ENCODE assay signal across 1 cellular context in genomic region chr10:69861251-69862240, GRCh38.
TF ChIP-seq lines count a peak whose summit lies in the region.

No MANE protein-coding gene starts in this region.

TF ChIP-seq in K562, 482 proteins besides CTCF, POLR2A, EP300 and RAD21 (continued from another document and continues in another):
- TF ChIP-seq ZBTB11 (CRISPR knock-in tag; IDR thresholded peaks at IDR 0.05): no peak
- no peak for TF ChIP-seq ZNF3 (CRISPR knock-in tag; IDR thresholded peaks at IDR 0.05)
- TF ChIP-seq SNIP1 (IDR thresholded peaks at IDR 0.05; ENCODE audit: low read depth): no peak
- no peak for TF ChIP-seq ZNF584 (CRISPR knock-in tag; IDR thresholded peaks at IDR 0.05; ENCODE audit: low read depth)
- no peak for TF ChIP-seq MLX (CRISPR knock-in tag; conservative IDR thresholded peaks at IDR 0.05)
- no peak for TF ChIP-seq RBM34 (IDR thresholded peaks at IDR 0.05; ENCODE audit: borderline replicate concordance, insufficient read depth, low read length)
- no peak for TF ChIP-seq ZNF699 (CRISPR knock-in tag; IDR thresholded peaks at IDR 0.05; ENCODE audit: insufficient replicate concordance)
- no peak for TF ChIP-seq TAF7 (tag; IDR thresholded peaks at IDR 0.05)
- no peak for TF ChIP-seq ZNF551 (CRISPR knock-in tag; IDR thresholded peaks at IDR 0.05)
- TF ChIP-seq CXXC5 (CRISPR knock-in tag; IDR thresholded peaks at IDR 0.05): no peak
- TF ChIP-seq, protein P1, sequence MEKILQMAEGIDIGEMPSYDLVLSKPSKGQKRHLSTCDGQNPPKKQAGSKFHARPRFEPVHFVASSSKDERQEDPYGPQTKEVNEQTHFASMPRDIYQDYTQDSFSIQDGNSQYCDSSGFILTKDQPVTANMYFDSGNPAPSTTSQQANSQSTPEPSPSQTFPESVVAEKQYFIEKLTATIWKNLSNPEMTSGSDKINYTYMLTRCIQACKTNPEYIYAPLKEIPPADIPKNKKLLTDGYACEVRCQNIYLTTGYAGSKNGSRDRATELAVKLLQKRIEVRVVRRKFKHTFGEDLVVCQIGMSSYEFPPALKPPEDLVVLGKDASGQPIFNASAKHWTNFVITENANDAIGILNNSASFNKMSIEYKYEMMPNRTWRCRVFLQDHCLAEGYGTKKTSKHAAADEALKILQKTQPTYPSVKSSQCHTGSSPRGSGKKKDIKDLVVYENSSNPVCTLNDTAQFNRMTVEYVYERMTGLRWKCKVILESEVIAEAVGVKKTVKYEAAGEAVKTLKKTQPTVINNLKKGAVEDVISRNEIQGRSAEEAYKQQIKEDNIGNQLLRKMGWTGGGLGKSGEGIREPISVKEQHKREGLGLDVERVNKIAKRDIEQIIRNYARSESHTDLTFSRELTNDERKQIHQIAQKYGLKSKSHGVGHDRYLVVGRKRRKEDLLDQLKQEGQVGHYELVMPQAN (IDR thresholded peaks at IDR 0.05; ENCODE audit: borderline replicate concordance): no peak
- no peak for TF ChIP-seq SMAD1 (IDR thresholded peaks at IDR 0.05; ENCODE audit: low read depth, low read length, partially characterized antibody)
- no peak for TF ChIP-seq ZNF431 (CRISPR knock-in tag; IDR thresholded peaks at IDR 0.05)
- 0 out of 4 replicates have a peak, but pooled peaks of 1 of the 2 experiments have one; percentile 11 for TF ChIP-seq HDAC1 (IDR thresholded peaks at IDR 0.05)
- peak; percentile 86 for TF ChIP-seq JUND (IDR thresholded peaks at IDR 0.05; ENCODE audit: borderline replicate concordance, low read depth, low read length)
- peak; percentile 93; the same call in 2 of the 3 replicates for TF ChIP-seq JUND (tag; IDR thresholded peaks at IDR 0.05; ENCODE audit: borderline replicate concordance, low read depth, low read length)
- TF ChIP-seq CHD2 (IDR thresholded peaks at IDR 0.05; ENCODE audit: low read depth, low read length): no peak
- no peak for TF ChIP-seq LEF1 (IDR thresholded peaks at IDR 0.05)
- TF ChIP-seq HIVEP1 (CRISPR knock-in tag; IDR thresholded peaks at IDR 0.05): no peak
- no peak for TF ChIP-seq ZZZ3 (IDR thresholded peaks at IDR 0.05)
- no peak for TF ChIP-seq HEY1 (CRISPR knock-in tag; IDR thresholded peaks at IDR 0.05; ENCODE audit: borderline replicate concordance)
- no peak for TF ChIP-seq NFE2L1 (tag; IDR thresholded peaks at IDR 0.05; ENCODE audit: borderline replicate concordance, low read depth)
- TF ChIP-seq ZNF239 (CRISPR knock-in tag; IDR thresholded peaks at IDR 0.05): no peak
- TF ChIP-seq ZNF444 (CRISPR knock-in tag; IDR thresholded peaks at IDR 0.05): no peak
- no peak for TF ChIP-seq KLF13 (tag; IDR thresholded peaks at IDR 0.05; ENCODE audit: borderline replicate concordance, low read depth)
- peak; percentile 30; the same call in 1 of the 2 replicates for TF ChIP-seq MAFG (tag; conservative IDR thresholded peaks at IDR 0.05)
- TF ChIP-seq ZNF232 (CRISPR knock-in tag; IDR thresholded peaks at IDR 0.05): no peak
- TF ChIP-seq, protein P2, sequence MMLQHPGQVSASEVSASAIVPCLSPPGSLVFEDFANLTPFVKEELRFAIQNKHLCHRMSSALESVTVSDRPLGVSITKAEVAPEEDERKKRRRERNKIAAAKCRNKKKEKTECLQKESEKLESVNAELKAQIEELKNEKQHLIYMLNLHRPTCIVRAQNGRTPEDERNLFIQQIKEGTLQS (IDR thresholded peaks at IDR 0.05): peak; percentile 79
- TF ChIP-seq, protein P2 (CRISPR knock-in tag; conservative IDR thresholded peaks at IDR 0.05): peak; percentile 89
- 0 out of 2 replicates have a peak, but pooled peaks have one; percentile 51 for TF ChIP-seq JUN (IDR thresholded peaks at IDR 0.05; ENCODE audit: borderline replicate concordance, low read depth, low read length)
- TF ChIP-seq JUN (CRISPR knock-in tag; IDR thresholded peaks at IDR 0.05; ENCODE audit: borderline replicate concordance): no peak
- TF ChIP-seq HMBOX1 (IDR thresholded peaks at IDR 0.05): no peak
- TF ChIP-seq TRIM24 (IDR thresholded peaks at IDR 0.05): peak in 1 of 2 experiments; percentile 22; a peak in 1 of 4 replicates
- 0 out of 2 replicates have a peak, but pooled peaks have one; percentile 67 for TF ChIP-seq NFATC3 (IDR thresholded peaks at IDR 0.05)
- no peak for TF ChIP-seq ZNF217 (CRISPR knock-in tag; IDR thresholded peaks at IDR 0.05)
- no peak for TF ChIP-seq DPF2 (IDR thresholded peaks at IDR 0.05)
- TF ChIP-seq CHD4 (IDR thresholded peaks at IDR 0.05; ENCODE audit: insufficient read depth, insufficient replicate concordance, low read depth, low read length, poor library complexity, severe bottlenecking): no peak
- no peak for TF ChIP-seq MEF2D (tag; conservative IDR thresholded peaks at IDR 0.05; ENCODE audit: low read depth)
- TF ChIP-seq ZNF311 (CRISPR knock-in tag; IDR thresholded peaks at IDR 0.05): no peak
- TF ChIP-seq KAT7 (CRISPR knock-in tag; IDR thresholded peaks at IDR 0.05; ENCODE audit: borderline replicate concordance): no peak
- TF ChIP-seq, protein P3, sequence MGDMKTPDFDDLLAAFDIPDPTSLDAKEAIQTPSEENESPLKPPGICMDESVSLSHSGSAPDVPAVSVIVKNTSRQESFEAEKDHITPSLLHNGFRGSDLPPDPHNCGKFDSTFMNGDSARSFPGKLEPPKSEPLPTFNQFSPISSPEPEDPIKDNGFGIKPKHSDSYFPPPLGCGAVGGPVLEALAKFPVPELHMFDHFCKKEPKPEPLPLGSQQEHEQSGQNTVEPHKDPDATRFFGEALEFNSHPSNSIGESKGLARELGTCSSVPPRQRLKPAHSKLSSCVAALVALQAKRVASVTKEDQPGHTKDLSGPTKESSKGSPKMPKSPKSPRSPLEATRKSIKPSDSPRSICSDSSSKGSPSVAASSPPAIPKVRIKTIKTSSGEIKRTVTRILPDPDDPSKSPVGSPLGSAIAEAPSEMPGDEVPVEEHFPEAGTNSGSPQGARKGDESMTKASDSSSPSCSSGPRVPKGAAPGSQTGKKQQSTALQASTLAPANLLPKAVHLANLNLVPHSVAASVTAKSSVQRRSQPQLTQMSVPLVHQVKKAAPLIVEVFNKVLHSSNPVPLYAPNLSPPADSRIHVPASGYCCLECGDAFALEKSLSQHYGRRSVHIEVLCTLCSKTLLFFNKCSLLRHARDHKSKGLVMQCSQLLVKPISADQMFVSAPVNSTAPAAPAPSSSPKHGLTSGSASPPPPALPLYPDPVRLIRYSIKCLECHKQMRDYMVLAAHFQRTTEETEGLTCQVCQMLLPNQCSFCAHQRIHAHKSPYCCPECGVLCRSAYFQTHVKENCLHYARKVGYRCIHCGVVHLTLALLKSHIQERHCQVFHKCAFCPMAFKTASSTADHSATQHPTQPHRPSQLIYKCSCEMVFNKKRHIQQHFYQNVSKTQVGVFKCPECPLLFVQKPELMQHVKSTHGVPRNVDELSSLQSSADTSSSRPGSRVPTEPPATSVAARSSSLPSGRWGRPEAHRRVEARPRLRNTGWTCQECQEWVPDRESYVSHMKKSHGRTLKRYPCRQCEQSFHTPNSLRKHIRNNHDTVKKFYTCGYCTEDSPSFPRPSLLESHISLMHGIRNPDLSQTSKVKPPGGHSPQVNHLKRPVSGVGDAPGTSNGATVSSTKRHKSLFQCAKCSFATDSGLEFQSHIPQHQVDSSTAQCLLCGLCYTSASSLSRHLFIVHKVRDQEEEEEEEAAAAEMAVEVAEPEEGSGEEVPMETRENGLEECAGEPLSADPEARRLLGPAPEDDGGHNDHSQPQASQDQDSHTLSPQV (IDR thresholded peaks at IDR 0.05): no peak
- TF ChIP-seq MEIS2 (IDR thresholded peaks at IDR 0.05; ENCODE audit: partially characterized antibody): peak; percentile 91
- no peak for TF ChIP-seq HOMEZ (CRISPR knock-in tag; IDR thresholded peaks at IDR 0.05)
- TF ChIP-seq MNT (conservative IDR thresholded peaks at IDR 0.05): no peak
- TF ChIP-seq RNF219 (CRISPR knock-in tag; IDR thresholded peaks at IDR 0.05): no peak
- no peak for TF ChIP-seq ILK (tag; IDR thresholded peaks at IDR 0.05; ENCODE audit: borderline replicate concordance, low read depth)
- TF ChIP-seq FUS (optimal IDR thresholded peaks at IDR 0.05; ENCODE audit: low read depth, low read length): no peak
